In the genomic region with DNA sequence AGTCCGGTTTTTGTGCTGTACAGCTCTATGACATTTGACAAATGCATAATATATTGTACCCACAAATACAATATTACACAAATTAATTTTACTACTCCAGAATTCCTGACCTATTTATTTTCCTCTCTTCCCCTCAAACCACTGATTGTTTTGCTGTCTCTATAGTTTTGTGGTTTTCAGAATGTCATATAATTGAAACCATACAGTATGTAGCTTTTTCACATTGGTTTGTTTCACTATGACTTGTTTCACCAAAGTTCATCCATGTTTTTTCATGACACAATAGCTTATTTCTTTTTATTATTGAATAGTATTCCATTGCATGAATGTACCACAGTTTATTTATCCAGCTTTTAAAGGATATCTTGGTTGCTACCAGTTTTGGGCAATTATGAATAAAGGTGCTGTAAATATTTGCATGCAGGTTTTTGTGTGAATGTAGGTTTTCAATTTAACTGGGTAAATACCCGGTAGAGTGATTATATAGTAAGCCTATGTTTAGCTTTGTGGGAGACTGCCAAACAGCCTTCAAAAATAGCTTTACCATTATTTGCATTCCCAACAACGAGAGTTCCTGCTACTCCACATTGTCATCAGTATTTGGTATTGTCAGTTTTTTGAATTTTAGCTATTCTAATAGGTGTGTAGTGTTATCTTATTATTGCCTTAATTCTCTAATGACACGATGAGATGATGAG, we compare ENCODE assay signal across 15 cellular contexts.
DNase-seq lines count a peak whose midpoint lies in the region; ATAC-seq and FAIRE-seq lines count a peak whose summit lies in the region.
"Had no signal": no experiment of that assay in that cellular context is flagged by ENCODE, and none has a peak within 500 bp of the region (broad histone marks: within the 10 kb centered on the region; RNA-seq: fewer than 3 reads in every experiment).

No MANE protein-coding gene starts in this region.

- ATAC-seq in GM18502 (IDR thresholded peaks at IDR 0.05; ENCODE audit: poor library complexity, unreplicated experiment) (peak; percentile 80), GM19455 (IDR thresholded peaks at IDR 0.05; ENCODE audit: unreplicated experiment) (peak; percentile 75), HG03064 (IDR thresholded peaks at IDR 0.05; ENCODE audit: low read depth, unreplicated experiment) (peak; percentile 77)
- ATAC-seq: heart left ventricle, pancreas had no signal

- no peak for FAIRE-seq in RCC 7860 (lab: Jason Lieb, UNC)
- FAIRE-seq: colon, pancreas had no signal

- DNase-seq in NCI-H2081 treated with DMSO at 0.1 percent for 48 hours (lab: John Stamatoyannopoulos, UW) (peak; percentile 39), NCI-H2227 (lab: John Stamatoyannopoulos, UW; ENCODE audit: unreplicated experiment) (no peak), RCC 7860 (ENCODE audit: low spot score) (no peak), GM03348 (ENCODE audit: low spot score) (no peak)
- DNase-seq in activated effector memory CD4-positive, alpha-beta T cell treated with Interleukin-2 at 50 U/mL for 16 hours: no peak
- DNase-seq: activated CD4-positive, alpha-beta T cell treated with anti-CD3 and anti-CD28 coated beads, Interleukin-2, amount 50 U/mL, for 4 hours; CD4-positive, alpha-beta memory T cell; heart left ventricle; NCI-H2107; pancreas; SJCRH30 had no signal
